20 cellular contexts compared by ENCODE assay signal in genomic region chr9:18636781-18637180, GRCh38.
"Had no signal": no experiment of that assay in that cellular context is flagged by ENCODE, and none has a peak within 500 bp of the region (broad histone marks: within the 10 kb centered on the region; RNA-seq: fewer than 3 reads in every experiment).

No MANE protein-coding gene starts in this region.

- DNase-seq: KBM-7, MV-4-11, NCI-H1048, NCI-H1105, NCI-H1417, NCI-H1436 treated with DMSO at 0.1 percent for 48 hours, NCI-H1694, NCI-H2029, NCI-H2081 treated with DMSO at 0.1 percent for 48 hours, NCI-H2171, NCI-H226, NCI-H446, NCI-H510A, NCI-H524 treated with DMSO at 0.1 percent for 48 hours, NCI-H69, NCI-H774, RPMI8226, SHP77, SK-N-SH, SW 1271 had no signal

- H3K9me3 ChIP-seq: SK-N-SH had no signal
